Comparison of ENCODE assay signal across 4 cellular contexts in the genomic region with DNA sequence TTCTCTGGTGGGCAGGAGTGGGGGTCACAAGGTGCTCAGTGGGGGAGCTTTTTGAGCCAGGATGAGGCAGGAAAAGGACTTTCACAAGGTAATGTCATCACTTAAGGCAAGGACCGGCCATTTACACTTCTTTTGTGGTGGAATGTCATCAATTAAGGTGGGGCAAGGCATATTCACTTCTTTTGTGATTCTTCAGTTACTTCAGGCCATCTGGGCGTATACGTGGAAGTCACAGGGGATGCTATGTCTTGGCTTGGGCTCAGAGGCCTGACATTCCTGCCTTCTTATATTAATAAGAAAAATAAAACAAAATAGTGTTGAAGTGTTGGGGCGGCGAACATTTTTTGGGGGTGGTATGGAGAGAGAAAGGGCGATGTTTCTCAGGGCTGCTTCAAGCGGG.
DNase-seq lines count a peak whose midpoint lies in the region; ATAC-seq and TF ChIP-seq lines count a peak whose summit lies in the region.
"Not testable (repeated sequence)": the region's sequence is repeated elsewhere in the genome, so short reads cannot be mapped to it uniquely, and the experiment has no call there.

No MANE protein-coding gene starts in this region.

- not testable (repeated sequence) for TF ChIP-seq CTCF in H9 (conservative IDR thresholded peaks at IDR 0.05); WTC11 (IDR thresholded peaks at IDR 0.05); endodermal cell (conservative IDR thresholded peaks at IDR 0.05); neural crest cell (conservative IDR thresholded peaks at IDR 0.05)

- not testable (repeated sequence) for H2BK120ac ChIP-seq in H9 (ENCODE audit: low read depth, low read length, poor library complexity, severe bottlenecking)

- not testable (repeated sequence) for H3K23ac ChIP-seq in H9 (ENCODE audit: insufficient read length, low read depth, low read length)

- ATAC-seq in WTC11, result not testable (repeated sequence)

- H2AK5ac ChIP-seq in H9 (ENCODE audit: insufficient read length, low read length), result not testable (repeated sequence)

- peak overlapping the region in 2 of 3 experiments; percentile 84 to 97; a peak in 6 of 7 replicates for H3K27ac Mint-ChIP-seq in H9
- H3K27ac Mint-ChIP-seq in WTC11, result peak overlapping the region; percentile 98
- H3K27ac Mint-ChIP-seq in endodermal cell, result not testable (repeated sequence)
- peak overlapping the region; percentile 43 for H3K27ac Mint-ChIP-seq in neural crest cell (ENCODE audit: unreplicated experiment)

- not testable (repeated sequence) for H3K4me3 ChIP-seq in endodermal cell (ENCODE audit: low read length)

- not testable (repeated sequence) for H3K27me3 ChIP-seq in H9 (ENCODE audit: insufficient read depth, low read length); endodermal cell (ENCODE audit: control insufficient read depth, insufficient read depth, low read length, poor library complexity, severe bottlenecking)

- H2BK12ac ChIP-seq in H9 (ENCODE audit: insufficient read length, low read depth, low read length), result not testable (repeated sequence)

- DNase-seq in H9; WTC11 (ENCODE audit: low spot score); endodermal cell; neural crest cell (ENCODE audit: low read depth, low spot score): not testable (repeated sequence)

- not testable (repeated sequence) for H3K79me1 ChIP-seq in H9 (ENCODE audit: insufficient read depth, low read depth, low read length, poor library complexity, severe bottlenecking)

- WGBS in H9 (ENCODE audit: extremely low coverage, insufficient read length, low lambda C conversion rate), result no CpG with 5 or more reads among the region's 7 CpGs
- 78% methylated on average over 6 of the region's 7 CpGs; no CpG with 5 or more reads in 1 of the 2 experiments for WGBS in endodermal cell (ENCODE audit: insufficient coverage in 1 of 2, insufficient read length in 1 of 2), 2 experiments

- not testable (repeated sequence) for H3K14ac ChIP-seq in H9 (ENCODE audit: insufficient read depth, low read length)

- H3K79me2 ChIP-seq in H9 (ENCODE audit: insufficient read depth, low read length), result not testable (repeated sequence)

- not testable (repeated sequence) for H3K56ac ChIP-seq in H9 (ENCODE audit: insufficient read length, low read depth, low read length)

- peak overlapping the region in 1 of 2 experiments; percentile 43; a peak in 2 of 5 replicates for H3K4me3 Mint-ChIP-seq in H9
- H3K4me3 Mint-ChIP-seq in WTC11, result peak overlapping the region; percentile 21
- peak overlapping the region; percentile 94 for H3K4me3 Mint-ChIP-seq in endodermal cell
- H3K4me3 Mint-ChIP-seq in neural crest cell, result not testable (repeated sequence)

- H3K18ac ChIP-seq in H9 (ENCODE audit: insufficient read length, low read depth, low read length), result not testable (repeated sequence)

- H4K91ac ChIP-seq in H9 (ENCODE audit: insufficient read length, low read depth, low read length), result not testable (repeated sequence)

- not testable (repeated sequence) for H3K9me3 Mint-ChIP-seq in H9, WTC11, endodermal cell, neural crest cell

- not testable (repeated sequence) for H3K4me2 ChIP-seq in H9 (ENCODE audit: insufficient read depth, insufficient read length, low read length)

- peaks cover 27 to 50% of the 10 kb centered on the region in 2 experiments for H3K4me1 Mint-ChIP-seq in H9
- H3K4me1 Mint-ChIP-seq in WTC11, result peaks cover 77% of the 10 kb centered on the region
- H3K4me1 Mint-ChIP-seq in endodermal cell, result peaks cover 47% of the 10 kb centered on the region
- not testable (repeated sequence) for H3K4me1 Mint-ChIP-seq in neural crest cell

- H4K8ac ChIP-seq in H9 (replicated peaks; ENCODE audit: insufficient read length, low read depth, low read length), result not testable (repeated sequence)

- not testable (repeated sequence) for H2BK5ac ChIP-seq in H9 (ENCODE audit: insufficient read length, low read length)

- not testable (repeated sequence) for H3K4ac ChIP-seq in H9 (ENCODE audit: low read depth, low read length)

- not testable (repeated sequence) for H4K20me1 ChIP-seq in H9 (ENCODE audit: control insufficient read depth, insufficient read depth, insufficient read length)

- not testable (repeated sequence) for H2AFZ ChIP-seq in H9 (ENCODE audit: low read length)

- CTCF ChIA-PET in WTC11 (lab: Charles Lee), result not testable (repeated sequence)

- not testable (repeated sequence) for H3K9ac ChIP-seq in H9 (ENCODE audit: extremely low read depth, insufficient read length, low read length); endodermal cell (ENCODE audit: extremely low read depth, low read length, poor library complexity, severe bottlenecking)

- not testable (repeated sequence) for H3K36me3 ChIP-seq in endodermal cell (ENCODE audit: control insufficient read depth, insufficient read depth, low read length)

- not testable (repeated sequence) for H3K27me3 Mint-ChIP-seq in H9 (ENCODE audit: low read depth); WTC11 (ENCODE audit: low read depth); endodermal cell (ENCODE audit: insufficient read depth)
- H3K27me3 Mint-ChIP-seq in neural crest cell (ENCODE audit: low read depth), result peaks cover 20% of the 10 kb centered on the region

- H3K9me3 ChIP-seq in H9 (ENCODE audit: control insufficient read depth, low read depth, low read length); endodermal cell (ENCODE audit: control insufficient read depth, low read length): not testable (repeated sequence)

- H2BK15ac ChIP-seq in H9 (ENCODE audit: low read depth, low read length), result not testable (repeated sequence)

- not testable (repeated sequence) for H3T11ph ChIP-seq in H9 (ENCODE audit: low read length)

- POLR2A ChIA-PET in WTC11 (lab: Charles Lee), result not testable (repeated sequence)

- H4K5ac ChIP-seq in H9 (ENCODE audit: insufficient read length, low read depth, low read length), result not testable (repeated sequence)

- not testable (repeated sequence) for H3K4me1 ChIP-seq in H9 (ENCODE audit: insufficient read depth, low read length); endodermal cell (ENCODE audit: control insufficient read depth, insufficient read depth, low read length)

- H3K23me2 ChIP-seq in H9 (ENCODE audit: insufficient read length, low read depth, low read length, poor library complexity, severe bottlenecking), result not testable (repeated sequence)

- not testable (repeated sequence) for H2BK20ac ChIP-seq in H9 (ENCODE audit: low read depth, low read length, poor library complexity, severe bottlenecking)

- H3K36me3 Mint-ChIP-seq in H9 (ENCODE audit: insufficient read depth in 1 of 3, low read depth in 3 of 3), result peaks cover under 1 to 72% (median 2%) of the 10 kb centered on the region in 3 experiments; a peak in 2 of 7 replicates
- H3K36me3 Mint-ChIP-seq in WTC11, result peaks cover 52% of the 10 kb centered on the region
- peaks cover 59% of the 10 kb centered on the region for H3K36me3 Mint-ChIP-seq in endodermal cell (ENCODE audit: low read depth)
- not testable (repeated sequence) for H3K36me3 Mint-ChIP-seq in neural crest cell (ENCODE audit: low read depth)

- H3K27ac ChIP-seq in H9 (ENCODE audit: insufficient read length, low read depth, low read length), result peak overlapping the region; percentile 16
- not testable (repeated sequence) for H3K27ac ChIP-seq in endodermal cell (ENCODE audit: low read depth, low read length)

TF ChIP-seq in WTC11, 78 proteins besides CTCF, POLR2A, EP300 and RAD21:
- TF ChIP-seq TEAD1 (CRISPR knock-in tag; IDR thresholded peaks at IDR 0.05), result peak; percentile 77; the same call in 1 of the 2 replicates
